In the genomic region with DNA sequence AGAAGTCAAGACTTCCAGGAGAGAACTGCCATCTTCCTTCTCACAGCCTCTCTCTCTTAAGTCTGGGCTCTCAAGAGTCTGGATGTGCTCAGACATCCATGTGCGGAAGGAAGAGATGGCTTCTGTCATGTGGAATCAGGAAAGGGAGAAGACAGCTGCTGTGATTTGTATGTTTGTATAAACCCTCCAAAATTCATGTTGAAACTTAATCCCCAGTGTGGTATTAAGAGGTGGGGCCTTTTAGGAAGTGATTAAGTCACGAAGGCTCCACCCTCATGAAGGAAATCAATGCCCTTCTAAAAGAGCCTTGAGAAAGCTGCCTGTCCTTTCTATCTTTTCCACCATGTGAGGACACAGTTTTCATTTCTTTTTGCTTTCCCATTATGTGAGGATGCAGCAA, we compare ENCODE assay signal across 14 cellular contexts.
"Had no signal": no experiment of that assay in that cellular context is flagged by ENCODE, and none has a peak within 500 bp of the region (broad histone marks: within the 10 kb centered on the region; RNA-seq: fewer than 3 reads in every experiment).

No MANE protein-coding gene starts in this region.

- H3K4me3 ChIP-seq: suprapubic skin had no signal

- H3K27ac ChIP-seq: foreskin keratinocyte, suprapubic skin had no signal

- FAIRE-seq: keratinocyte, TTC549 had no signal

- DNase-seq: activated B cell treated with CpG ODN at 0.5 μM for 24 hours; activated CD4-positive, alpha-beta T cell treated with anti-CD3 and anti-CD28 coated beads, Interleukin-2, amount 10 ng/mL, durations not matched to agents 7 days and 5 days; activated CD8-positive, alpha-beta memory T cell treated with anti-CD3 and anti-CD28 coated beads for 24 hours; activated naive CD4-positive, alpha-beta T cell treated with Interleukin-2 at 50 U/mL for 16 hours; activated naive CD8-positive, alpha-beta T cell treated with anti-CD3 and anti-CD28 coated beads, Interleukin-2, amount 50 U/mL, for 24 hours; central memory CD4-positive, alpha-beta T cell; retina; stimulated activated CD4-positive, alpha-beta T cell treated with anti-CD3 and anti-CD28 coated beads, Interleukin-2, amount 100 ng/mL, for 24 hours; stimulated activated naive CD4-positive, alpha-beta T cell; T-helper 2 cell had no signal

- H3K36me3 ChIP-seq: suprapubic skin had no signal

- H3K4me1 ChIP-seq: foreskin keratinocyte, suprapubic skin had no signal

- H3K9me3 ChIP-seq: suprapubic skin had no signal

- H3K27me3 ChIP-seq: foreskin keratinocyte, suprapubic skin had no signal

- ATAC-seq: activated naive CD8-positive, alpha-beta T cell treated with anti-CD3 and anti-CD28 coated beads, Interleukin-2, amount 50 U/mL, for 24 hours; foreskin keratinocyte had no signal
